In the genomic region with DNA sequence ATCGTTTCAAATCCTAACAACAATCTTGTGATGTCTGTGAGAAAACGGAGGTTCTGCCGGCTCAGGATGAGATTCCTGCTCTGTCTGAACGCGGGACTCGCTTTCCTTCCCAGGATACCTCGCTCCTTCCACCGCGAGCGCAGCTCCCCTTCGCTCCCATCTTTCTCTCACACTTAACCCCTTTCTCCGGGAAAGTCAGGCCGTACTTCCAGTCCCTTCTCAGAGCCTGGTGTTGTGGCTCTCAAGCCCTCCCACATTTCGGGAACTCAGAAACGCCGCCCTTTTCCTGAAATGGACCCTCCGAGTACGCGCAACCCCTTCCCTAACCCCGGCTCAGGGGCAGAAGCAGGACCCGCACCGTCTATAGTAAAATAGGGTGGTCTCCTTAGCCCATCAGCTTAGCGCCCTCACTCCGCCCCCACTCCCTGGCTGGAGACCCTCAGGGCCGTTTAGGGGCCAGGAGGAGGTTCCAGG, we compare ENCODE assay signal across 8 cellular contexts. TPM values are rescaled to one million over a fixed set of nuclear protein-coding genes. Genes with fewer than 3 reads are reported as not detected.
DNase-seq lines count a peak whose midpoint lies in the region; ATAC-seq and TF ChIP-seq lines count a peak whose summit lies in the region.

No MANE protein-coding gene starts in this region.

- H3K4me3 ChIP-seq in HAP-1 = peak overlapping the region; percentile 93
- H3K4me3 ChIP-seq in cardiac fibroblast (replicated peaks in 1 of 2; ENCODE audit: low read depth in 2 of 2, low read length in 2 of 2) = peak overlapping the region; percentile 94 to 95
- H3K4me3 ChIP-seq in subcutaneous abdominal adipose tissue (ENCODE audit: low read depth in 1 of 5, low read length in 5 of 5) = peak overlapping the region; percentile 82 to 98 (median 89)

- in situ Hi-C loops in HAP-1 (cut with MboI; ENCODE audit: low sequenced_read_pairs) = no loop called here

- peaks cover 5% of the 10 kb centered on the region; the same call in 1 of the 2 replicates for H3K36me3 ChIP-seq in HAP-1 (replicated peaks)
- H3K36me3 ChIP-seq in subcutaneous abdominal adipose tissue (ENCODE audit: control insufficient read depth in 5 of 5, insufficient read depth in 5 of 5, low read length in 5 of 5) = peaks cover 0 to 2% (median 0%) of the 10 kb centered on the region in 5 donors

- no peak for TF ChIP-seq CTCF in cardiac fibroblast (IDR thresholded peaks at IDR 0.05; ENCODE audit: low read depth, low read length)

- intact Hi-C loops in left colon (cut with DNase I, micrococcal nuclease) = no loop called here

- H3K27me3 ChIP-seq in HAP-1 (ENCODE audit: low read depth) = no peaks in the 10 kb centered on the region
- H3K27me3 ChIP-seq in subcutaneous abdominal adipose tissue (ENCODE audit: control insufficient read depth in 5 of 5, insufficient read depth in 4 of 5, low read length in 5 of 5) = no peaks in the 10 kb centered on the region

- ATAC-seq in left colon (peak; percentile 26), GM18517 (IDR thresholded peaks at IDR 0.05; ENCODE audit: unreplicated experiment) (no peak), GM21576 (IDR thresholded peaks at IDR 0.05; ENCODE audit: unreplicated experiment) (no peak)

- peak; percentile 25 for DNase-seq in DMS79 (lab: John Stamatoyannopoulos, UW)
- peak; percentile 76 to 85 for DNase-seq in HAP-1 (ENCODE audit: low spot score in 2 of 2)
- DNase-seq in NCI-H526 (lab: John Stamatoyannopoulos, UW) = peak; percentile 68 to 85
- DNase-seq in cardiac fibroblast (ENCODE audit: low read depth in 2 of 2) = peak in 1 of 2 donors; percentile 79
- DNase-seq in left colon = peak; percentile 46 to 56

- peak overlapping the region; percentile 97 for H3K27ac ChIP-seq in subcutaneous abdominal adipose tissue (ENCODE audit: low read depth, low read length)

- H3K9me3 ChIP-seq in HAP-1 = no peaks in the 10 kb centered on the region
- H3K9me3 ChIP-seq in subcutaneous abdominal adipose tissue (ENCODE audit: control insufficient read depth in 5 of 5, low read length in 5 of 5) = no peaks in the 10 kb centered on the region

- H3K4me1 ChIP-seq in HAP-1 (peaks cover 34% of the 10 kb centered on the region), subcutaneous abdominal adipose tissue (ENCODE audit: control insufficient read depth in 5 of 5, insufficient read depth in 5 of 5, low read length in 5 of 5) (peaks cover 14 to 54% (median 52%) of the 10 kb centered on the region in 5 donors)

- H3K9ac ChIP-seq in subcutaneous abdominal adipose tissue (ENCODE audit: low read length in 5 of 5) = peak overlapping the region; percentile 68 to 97 (median 90)

RNA-seq across cellular contexts. Expression of a gene that starts 0.4 kb away (rescaled TPM):
- 10 to 100 TPM; 51.2 to 55.3 TPM for total RNA-seq in left colon

RNA-seq across cellular contexts. Expression of a gene that starts 47.6 kb away (rescaled TPM):
- 10 to 100 TPM; 24.6 to 32.2 TPM for total RNA-seq in left colon
